ENCODE assay signal across 26 cellular contexts in genomic region chr6:5567890-5568289, GRCh38.
"Had no signal": no experiment of that assay in that cellular context is flagged by ENCODE, and none has a peak within 500 bp of the region (broad histone marks: within the 10 kb centered on the region; RNA-seq: fewer than 3 reads in every experiment).

No MANE protein-coding gene starts in this region.

- H3K4me1 ChIP-seq: breast epithelium, colonic mucosa, prostate gland, thyroid gland, upper lobe of right lung had no signal

- H3K27ac Mint-ChIP-seq: activated B cell treated with CpG ODN at 0.5 μM for 24 hours; activated CD4-positive, alpha-beta memory T cell treated with anti-CD3 and anti-CD28 coated beads, Interleukin-2, amount 10 ng/mL, durations not matched to agents 7 days and 5 days; activated CD8-positive, alpha-beta memory T cell treated with anti-CD3 and anti-CD28 coated beads, Interleukin-2, amount 10 ng/mL, durations not matched to agents 7 days and 5 days; effector memory CD8-positive, alpha-beta T cell; nephron had no signal

- ATAC-seq: activated CD8-positive, alpha-beta memory T cell treated with anti-CD3 and anti-CD28 coated beads, Interleukin-2, amount 10 ng/mL, durations not matched to agents 7 days and 5 days; effector memory CD8-positive, alpha-beta T cell; esophagus mucosa; stimulated activated naive CD8-positive, alpha-beta T cell treated with anti-CD3 and anti-CD28 coated beads, Interleukin-15, Interleukin-2, amounts not matched to agents 100 U/mL and 50 U/mL, for 24 hours; upper lobe of right lung had no signal

- H3K27me3 ChIP-seq: breast epithelium, colonic mucosa, dorsolateral prefrontal cortex, neutrophil, ovary, thyroid gland, upper lobe of right lung had no signal

- DNase-seq: activated B cell treated with CpG ODN at 0.5 μM for 24 hours; activated CD4-positive, alpha-beta memory T cell treated with anti-CD3 and anti-CD28 coated beads, Interleukin-2, amount 10 ng/mL, durations not matched to agents 7 days and 5 days; activated CD4-positive, alpha-beta T cell treated with anti-CD3 and anti-CD28 coated beads for 4 hours; activated CD8-positive, alpha-beta memory T cell treated with anti-CD3 and anti-CD28 coated beads, Interleukin-2, amount 10 ng/mL, durations not matched to agents 7 days and 5 days; activated gamma-delta T cell treated with Interleukin-2 at 50 U/mL for 16 hours; activated T-cell treated with anti-CD3 and anti-CD28 coated beads for 4 hours; amniotic stem cell; colonic mucosa; dorsolateral prefrontal cortex; effector memory CD8-positive, alpha-beta T cell; foreskin melanocyte; glutamatergic neuron; hypothalamus; mesenchymal stem cell; ovary; stimulated activated CD4-positive, alpha-beta T cell treated with anti-CD3 and anti-CD28 coated beads, Interleukin-4, amount 100 ng/mL, for 24 hours; stimulated activated naive CD8-positive, alpha-beta T cell treated with anti-CD3 and anti-CD28 coated beads, Interleukin-15, Interleukin-2, amounts not matched to agents 100 U/mL and 50 U/mL, for 24 hours; T1000; thyroid gland; upper lobe of right lung had no signal

- H3K9me3 ChIP-seq: breast epithelium, colonic mucosa, neutrophil, ovary, prostate gland, thyroid gland, upper lobe of right lung had no signal

- H3K36me3 ChIP-seq: breast epithelium, colonic mucosa, neutrophil, ovary, prostate gland, thyroid gland, upper lobe of right lung had no signal

- H3K27me3 Mint-ChIP-seq: activated B cell treated with CpG ODN at 0.5 μM for 24 hours; activated CD4-positive, alpha-beta memory T cell treated with anti-CD3 and anti-CD28 coated beads, Interleukin-2, amount 10 ng/mL, durations not matched to agents 7 days and 5 days; activated CD8-positive, alpha-beta memory T cell treated with anti-CD3 and anti-CD28 coated beads, Interleukin-2, amount 10 ng/mL, durations not matched to agents 7 days and 5 days; activated naive CD4-positive, alpha-beta T cell treated with anti-CD3 and anti-CD28 coated beads, Interleukin-2, amount 50 U/mL, for 24 hours; effector memory CD8-positive, alpha-beta T cell had no signal

- H3K27ac ChIP-seq: breast epithelium, colonic mucosa, dorsolateral prefrontal cortex, neutrophil, ovary, prostate gland, thyroid gland, upper lobe of right lung had no signal

- H3K4me3 Mint-ChIP-seq: activated B cell treated with CpG ODN at 0.5 μM for 24 hours; activated CD4-positive, alpha-beta memory T cell treated with anti-CD3 and anti-CD28 coated beads, Interleukin-2, amount 10 ng/mL, durations not matched to agents 7 days and 5 days; activated CD8-positive, alpha-beta memory T cell treated with anti-CD3 and anti-CD28 coated beads, Interleukin-2, amount 10 ng/mL, durations not matched to agents 7 days and 5 days; activated naive CD4-positive, alpha-beta T cell treated with anti-CD3 and anti-CD28 coated beads, Interleukin-2, amount 50 U/mL, for 24 hours; effector memory CD8-positive, alpha-beta T cell; nephron had no signal

- H3K4me1 Mint-ChIP-seq: nephron had no signal

- H3K9me3 Mint-ChIP-seq: effector memory CD8-positive, alpha-beta T cell had no signal

- H3K4me3 ChIP-seq: breast epithelium, colonic mucosa, dorsolateral prefrontal cortex, ovary, prostate gland, thyroid gland, upper lobe of right lung had no signal
